1 cellular context compared by ENCODE assay signal in the genomic region with DNA sequence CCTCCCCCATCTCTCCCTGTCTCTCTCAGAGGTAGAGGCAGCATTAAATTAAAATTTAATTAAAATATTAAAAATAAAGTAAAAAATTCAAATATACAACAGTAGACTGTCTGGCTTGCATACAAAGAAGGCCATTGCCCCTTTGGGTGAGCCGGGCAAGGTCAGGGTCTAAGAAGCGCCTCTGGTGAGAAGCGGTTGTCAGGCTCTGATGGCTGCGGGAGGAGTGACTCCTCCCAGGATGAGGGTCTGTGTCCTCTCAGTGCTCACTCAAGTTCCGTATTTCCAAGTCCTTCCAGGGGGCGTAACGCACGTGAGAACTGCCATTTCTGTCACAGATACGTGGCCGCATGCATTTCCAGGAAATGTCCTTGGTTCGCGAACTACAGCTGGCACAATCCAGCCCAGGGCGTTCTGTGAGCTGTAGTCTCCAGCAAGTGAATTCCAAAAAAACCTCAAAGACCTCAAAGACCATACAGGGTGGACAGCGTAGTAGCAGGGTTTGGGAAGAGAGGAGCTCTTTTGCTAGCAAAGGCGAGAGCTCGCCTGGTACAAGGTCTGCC.
A peak's percentile ranks its signal among the peaks of the same experiment; 100 is the strongest.
TF ChIP-seq lines count a peak whose summit lies in the region.

No MANE protein-coding gene starts in this region.

TF ChIP-seq in K562, 482 proteins besides CTCF, POLR2A, EP300 and RAD21 (continued from another document):
- TF ChIP-seq, protein P1, sequence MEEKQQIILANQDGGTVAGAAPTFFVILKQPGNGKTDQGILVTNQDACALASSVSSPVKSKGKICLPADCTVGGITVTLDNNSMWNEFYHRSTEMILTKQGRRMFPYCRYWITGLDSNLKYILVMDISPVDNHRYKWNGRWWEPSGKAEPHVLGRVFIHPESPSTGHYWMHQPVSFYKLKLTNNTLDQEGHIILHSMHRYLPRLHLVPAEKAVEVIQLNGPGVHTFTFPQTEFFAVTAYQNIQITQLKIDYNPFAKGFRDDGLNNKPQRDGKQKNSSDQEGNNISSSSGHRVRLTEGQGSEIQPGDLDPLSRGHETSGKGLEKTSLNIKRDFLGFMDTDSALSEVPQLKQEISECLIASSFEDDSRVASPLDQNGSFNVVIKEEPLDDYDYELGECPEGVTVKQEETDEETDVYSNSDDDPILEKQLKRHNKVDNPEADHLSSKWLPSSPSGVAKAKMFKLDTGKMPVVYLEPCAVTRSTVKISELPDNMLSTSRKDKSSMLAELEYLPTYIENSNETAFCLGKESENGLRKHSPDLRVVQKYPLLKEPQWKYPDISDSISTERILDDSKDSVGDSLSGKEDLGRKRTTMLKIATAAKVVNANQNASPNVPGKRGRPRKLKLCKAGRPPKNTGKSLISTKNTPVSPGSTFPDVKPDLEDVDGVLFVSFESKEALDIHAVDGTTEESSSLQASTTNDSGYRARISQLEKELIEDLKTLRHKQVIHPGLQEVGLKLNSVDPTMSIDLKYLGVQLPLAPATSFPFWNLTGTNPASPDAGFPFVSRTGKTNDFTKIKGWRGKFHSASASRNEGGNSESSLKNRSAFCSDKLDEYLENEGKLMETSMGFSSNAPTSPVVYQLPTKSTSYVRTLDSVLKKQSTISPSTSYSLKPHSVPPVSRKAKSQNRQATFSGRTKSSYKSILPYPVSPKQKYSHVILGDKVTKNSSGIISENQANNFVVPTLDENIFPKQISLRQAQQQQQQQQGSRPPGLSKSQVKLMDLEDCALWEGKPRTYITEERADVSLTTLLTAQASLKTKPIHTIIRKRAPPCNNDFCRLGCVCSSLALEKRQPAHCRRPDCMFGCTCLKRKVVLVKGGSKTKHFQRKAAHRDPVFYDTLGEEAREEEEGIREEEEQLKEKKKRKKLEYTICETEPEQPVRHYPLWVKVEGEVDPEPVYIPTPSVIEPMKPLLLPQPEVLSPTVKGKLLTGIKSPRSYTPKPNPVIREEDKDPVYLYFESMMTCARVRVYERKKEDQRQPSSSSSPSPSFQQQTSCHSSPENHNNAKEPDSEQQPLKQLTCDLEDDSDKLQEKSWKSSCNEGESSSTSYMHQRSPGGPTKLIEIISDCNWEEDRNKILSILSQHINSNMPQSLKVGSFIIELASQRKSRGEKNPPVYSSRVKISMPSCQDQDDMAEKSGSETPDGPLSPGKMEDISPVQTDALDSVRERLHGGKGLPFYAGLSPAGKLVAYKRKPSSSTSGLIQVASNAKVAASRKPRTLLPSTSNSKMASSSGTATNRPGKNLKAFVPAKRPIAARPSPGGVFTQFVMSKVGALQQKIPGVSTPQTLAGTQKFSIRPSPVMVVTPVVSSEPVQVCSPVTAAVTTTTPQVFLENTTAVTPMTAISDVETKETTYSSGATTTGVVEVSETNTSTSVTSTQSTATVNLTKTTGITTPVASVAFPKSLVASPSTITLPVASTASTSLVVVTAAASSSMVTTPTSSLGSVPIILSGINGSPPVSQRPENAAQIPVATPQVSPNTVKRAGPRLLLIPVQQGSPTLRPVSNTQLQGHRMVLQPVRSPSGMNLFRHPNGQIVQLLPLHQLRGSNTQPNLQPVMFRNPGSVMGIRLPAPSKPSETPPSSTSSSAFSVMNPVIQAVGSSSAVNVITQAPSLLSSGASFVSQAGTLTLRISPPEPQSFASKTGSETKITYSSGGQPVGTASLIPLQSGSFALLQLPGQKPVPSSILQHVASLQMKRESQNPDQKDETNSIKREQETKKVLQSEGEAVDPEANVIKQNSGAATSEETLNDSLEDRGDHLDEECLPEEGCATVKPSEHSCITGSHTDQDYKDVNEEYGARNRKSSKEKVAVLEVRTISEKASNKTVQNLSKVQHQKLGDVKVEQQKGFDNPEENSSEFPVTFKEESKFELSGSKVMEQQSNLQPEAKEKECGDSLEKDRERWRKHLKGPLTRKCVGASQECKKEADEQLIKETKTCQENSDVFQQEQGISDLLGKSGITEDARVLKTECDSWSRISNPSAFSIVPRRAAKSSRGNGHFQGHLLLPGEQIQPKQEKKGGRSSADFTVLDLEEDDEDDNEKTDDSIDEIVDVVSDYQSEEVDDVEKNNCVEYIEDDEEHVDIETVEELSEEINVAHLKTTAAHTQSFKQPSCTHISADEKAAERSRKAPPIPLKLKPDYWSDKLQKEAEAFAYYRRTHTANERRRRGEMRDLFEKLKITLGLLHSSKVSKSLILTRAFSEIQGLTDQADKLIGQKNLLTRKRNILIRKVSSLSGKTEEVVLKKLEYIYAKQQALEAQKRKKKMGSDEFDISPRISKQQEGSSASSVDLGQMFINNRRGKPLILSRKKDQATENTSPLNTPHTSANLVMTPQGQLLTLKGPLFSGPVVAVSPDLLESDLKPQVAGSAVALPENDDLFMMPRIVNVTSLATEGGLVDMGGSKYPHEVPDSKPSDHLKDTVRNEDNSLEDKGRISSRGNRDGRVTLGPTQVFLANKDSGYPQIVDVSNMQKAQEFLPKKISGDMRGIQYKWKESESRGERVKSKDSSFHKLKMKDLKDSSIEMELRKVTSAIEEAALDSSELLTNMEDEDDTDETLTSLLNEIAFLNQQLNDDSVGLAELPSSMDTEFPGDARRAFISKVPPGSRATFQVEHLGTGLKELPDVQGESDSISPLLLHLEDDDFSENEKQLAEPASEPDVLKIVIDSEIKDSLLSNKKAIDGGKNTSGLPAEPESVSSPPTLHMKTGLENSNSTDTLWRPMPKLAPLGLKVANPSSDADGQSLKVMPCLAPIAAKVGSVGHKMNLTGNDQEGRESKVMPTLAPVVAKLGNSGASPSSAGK (IDR thresholded peaks at IDR 0.05), result peak; percentile 68
- TF ChIP-seq NR4A1 (CRISPR knock-in tag; IDR thresholded peaks at IDR 0.05) (no peak), NR4A1 (tag; IDR thresholded peaks at IDR 0.05) (0 out of 2 replicates have a peak, but pooled peaks have one; percentile 30), MYNN (IDR thresholded peaks at IDR 0.05) (0 out of 2 replicates have a peak, but pooled peaks have one; percentile 22), MYNN (CRISPR knock-in tag; IDR thresholded peaks at IDR 0.05) (no peak), BRF1 (IDR thresholded peaks at IDR 0.05; ENCODE audit: borderline replicate concordance, extremely low read depth, insufficient read length) (no peak), EWSR1 (IDR thresholded peaks at IDR 0.05; ENCODE audit: borderline replicate concordance, low read depth, partially characterized antibody) (no peak), MXI1 (IDR thresholded peaks at IDR 0.05; ENCODE audit: low read depth, low read length) (peak; percentile 80), STAT5A (IDR thresholded peaks at IDR 0.05; ENCODE audit: borderline replicate concordance, low read length) (peak; percentile 61; the same call in 1 of the 2 replicates), HDAC2 (IDR thresholded peaks at IDR 0.05) (0 out of 2 replicates have a peak, but pooled peaks have one; percentile 17), CHD1 (IDR thresholded peaks at IDR 0.05; ENCODE audit: low read length) (peak; percentile 70), SIN3A (IDR thresholded peaks at IDR 0.05; ENCODE audit: borderline replicate concordance in 2 of 2, control insufficient read depth in 1 of 2, low read depth in 2 of 2, low read length in 2 of 2) (peak; percentile 57 to 83; a peak in 1 of 4 replicates)
- TF ChIP-seq, protein P2, sequence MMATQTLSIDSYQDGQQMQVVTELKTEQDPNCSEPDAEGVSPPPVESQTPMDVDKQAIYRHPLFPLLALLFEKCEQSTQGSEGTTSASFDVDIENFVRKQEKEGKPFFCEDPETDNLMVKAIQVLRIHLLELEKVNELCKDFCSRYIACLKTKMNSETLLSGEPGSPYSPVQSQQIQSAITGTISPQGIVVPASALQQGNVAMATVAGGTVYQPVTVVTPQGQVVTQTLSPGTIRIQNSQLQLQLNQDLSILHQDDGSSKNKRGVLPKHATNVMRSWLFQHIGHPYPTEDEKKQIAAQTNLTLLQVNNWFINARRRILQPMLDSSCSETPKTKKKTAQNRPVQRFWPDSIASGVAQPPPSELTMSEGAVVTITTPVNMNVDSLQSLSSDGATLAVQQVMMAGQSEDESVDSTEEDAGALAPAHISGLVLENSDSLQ (IDR thresholded peaks at IDR 0.05), result no peak
- TF ChIP-seq, protein P3, sequence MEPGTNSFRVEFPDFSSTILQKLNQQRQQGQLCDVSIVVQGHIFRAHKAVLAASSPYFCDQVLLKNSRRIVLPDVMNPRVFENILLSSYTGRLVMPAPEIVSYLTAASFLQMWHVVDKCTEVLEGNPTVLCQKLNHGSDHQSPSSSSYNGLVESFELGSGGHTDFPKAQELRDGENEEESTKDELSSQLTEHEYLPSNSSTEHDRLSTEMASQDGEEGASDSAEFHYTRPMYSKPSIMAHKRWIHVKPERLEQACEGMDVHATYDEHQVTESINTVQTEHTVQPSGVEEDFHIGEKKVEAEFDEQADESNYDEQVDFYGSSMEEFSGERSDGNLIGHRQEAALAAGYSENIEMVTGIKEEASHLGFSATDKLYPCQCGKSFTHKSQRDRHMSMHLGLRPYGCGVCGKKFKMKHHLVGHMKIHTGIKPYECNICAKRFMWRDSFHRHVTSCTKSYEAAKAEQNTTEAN (CRISPR knock-in tag; IDR thresholded peaks at IDR 0.05), result no peak
- TF ChIP-seq, protein P4, sequence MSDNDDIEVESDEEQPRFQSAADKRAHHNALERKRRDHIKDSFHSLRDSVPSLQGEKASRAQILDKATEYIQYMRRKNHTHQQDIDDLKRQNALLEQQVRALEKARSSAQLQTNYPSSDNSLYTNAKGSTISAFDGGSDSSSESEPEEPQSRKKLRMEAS (CRISPR knock-in tag; IDR thresholded peaks at IDR 0.05), result peak; percentile 63
